Comparison of ENCODE assay signal across 2 cellular contexts in genomic region chr6:158807515-158808441, GRCh38.
TF ChIP-seq lines count a peak whose summit lies in the region.

No MANE protein-coding gene starts in this region.

TF ChIP-seq in GM23338, 12 proteins besides CTCF, POLR2A, EP300 and RAD21:
- TF ChIP-seq ZNF114 (CRISPR knock-in tag; IDR thresholded peaks at IDR 0.05) (no peak), POLR2AphosphoS5 (IDR thresholded peaks at IDR 0.05; ENCODE audit: low read depth) (0 out of 2 replicates have a peak, but pooled peaks have one; percentile 13)

TF ChIP-seq in GM12878, 131 proteins besides CTCF, POLR2A, EP300 and RAD21:
- peak in 1 of 2 experiments; percentile 32; a peak in 2 of 4 replicates for TF ChIP-seq BHLHE40 (IDR thresholded peaks at IDR 0.05; ENCODE audit: borderline replicate concordance in 1 of 2, low read depth in 2 of 2, low read length in 1 of 2)
- no peak for TF ChIP-seq TCF3 (IDR thresholded peaks at IDR 0.05; ENCODE audit: borderline replicate concordance, insufficient read depth, low read depth, low read length)
- TF ChIP-seq RAD51 (IDR thresholded peaks at IDR 0.05), result no peak
- TF ChIP-seq ZNF384 (IDR thresholded peaks at IDR 0.05; ENCODE audit: borderline replicate concordance, low read depth, low read length), result no peak
- TF ChIP-seq CHD4 (IDR thresholded peaks at IDR 0.05), result no peak
- TF ChIP-seq POLR2AphosphoS5 (IDR thresholded peaks at IDR 0.05; ENCODE audit: low read length), result peak; percentile 66
- no peak for TF ChIP-seq MAX (IDR thresholded peaks at IDR 0.05; ENCODE audit: low read depth, low read length)
- TF ChIP-seq MXI1 (IDR thresholded peaks at IDR 0.05; ENCODE audit: low read depth, low read length), result peak; percentile 80
- TF ChIP-seq KDM1A (IDR thresholded peaks at IDR 0.05; ENCODE audit: borderline replicate concordance), result no peak
- no peak for TF ChIP-seq BRCA1 (IDR thresholded peaks at IDR 0.05; ENCODE audit: low read depth, low read length)
- TF ChIP-seq FOXM1 (IDR thresholded peaks at IDR 0.05; ENCODE audit: low read depth, low read length), result no peak
- TF ChIP-seq IRF5 (IDR thresholded peaks at IDR 0.05; ENCODE audit: borderline replicate concordance), result no peak
- no peak for TF ChIP-seq SREBF2 (IDR thresholded peaks at IDR 0.05; ENCODE audit: low read length)
- TF ChIP-seq MTA2 (IDR thresholded peaks at IDR 0.05; ENCODE audit: low read depth), result 0 out of 2 replicates have a peak, but pooled peaks have one; percentile 21
- no peak for TF ChIP-seq NR2C2 (IDR thresholded peaks at IDR 0.05; ENCODE audit: borderline replicate concordance, control insufficient read depth, insufficient read length, low read depth)
- no peak for TF ChIP-seq TBL1XR1 (IDR thresholded peaks at IDR 0.05; ENCODE audit: low read depth, low read length)
- no peak for TF ChIP-seq GATAD2B (conservative IDR thresholded peaks at IDR 0.05; ENCODE audit: low read depth)
- TF ChIP-seq YY1 (IDR thresholded peaks at IDR 0.05; ENCODE audit: low read depth, low read length), result no peak
- no peak for TF ChIP-seq SIN3A (IDR thresholded peaks at IDR 0.05; ENCODE audit: low read depth, low read length)
- TF ChIP-seq ZNF592 (IDR thresholded peaks at IDR 0.05), result no peak
- no peak for TF ChIP-seq E2F4 (IDR thresholded peaks at IDR 0.05; ENCODE audit: low read depth, low read length)
- no peak for TF ChIP-seq EED (IDR thresholded peaks at IDR 0.05; ENCODE audit: low read depth)
- no peak for TF ChIP-seq IKZF2 (IDR thresholded peaks at IDR 0.05)
- no peak for TF ChIP-seq BCL3 (IDR thresholded peaks at IDR 0.05; ENCODE audit: borderline replicate concordance, insufficient read depth, low read depth, low read length, poor library complexity, severe bottlenecking)
- TF ChIP-seq HCFC1 (IDR thresholded peaks at IDR 0.05; ENCODE audit: low read length), result no peak
- no peak for TF ChIP-seq HDGF (IDR thresholded peaks at IDR 0.05)
- no peak for TF ChIP-seq CUX1 (IDR thresholded peaks at IDR 0.05; ENCODE audit: insufficient replicate concordance, low read depth, low read length)
- TF ChIP-seq HDAC6 (IDR thresholded peaks at IDR 0.05; ENCODE audit: unreplicated experiment), result no peak
- no peak for TF ChIP-seq TAF1 (IDR thresholded peaks at IDR 0.05; ENCODE audit: borderline replicate concordance, low read depth, low read length)
- no peak for TF ChIP-seq LARP7 (IDR thresholded peaks at IDR 0.05)
- 0 out of 2 replicates have a peak, but pooled peaks have one; percentile 28 for TF ChIP-seq ZNF687 (IDR thresholded peaks at IDR 0.05)
- peak; percentile 32 for TF ChIP-seq SKIL (IDR thresholded peaks at IDR 0.05; ENCODE audit: low read depth, poor library complexity, severe bottlenecking)
- no peak for TF ChIP-seq TARDBP (IDR thresholded peaks at IDR 0.05; ENCODE audit: borderline replicate concordance)
- no peak for TF ChIP-seq RFX5 (IDR thresholded peaks at IDR 0.05; ENCODE audit: low read depth, low read length)
- no peak for TF ChIP-seq RB1 (IDR thresholded peaks at IDR 0.05; ENCODE audit: borderline replicate concordance)
- TF ChIP-seq ZNF274 (IDR thresholded peaks at IDR 0.05; ENCODE audit: insufficient read depth, insufficient read length), result no peak
- no peak for TF ChIP-seq CHD2 (IDR thresholded peaks at IDR 0.05; ENCODE audit: borderline replicate concordance, low read depth, low read length)
- TF ChIP-seq SP1 (IDR thresholded peaks at IDR 0.05; ENCODE audit: low read depth, low read length), result no peak
